ENCODE assay signal across 1 cellular context in genomic region chr9:19379283-19379682, GRCh38.
TF ChIP-seq lines count a peak whose summit lies in the region.

No MANE protein-coding gene starts in this region.

TF ChIP-seq in HCT116, 20 proteins besides CTCF, POLR2A, EP300 and RAD21 (continued from another document):
- no peak for TF ChIP-seq REST (IDR thresholded peaks at IDR 0.05; ENCODE audit: low read depth)
- TF ChIP-seq CBX3 (IDR thresholded peaks at IDR 0.05; ENCODE audit: low read depth), result no peak
- TF ChIP-seq EZH2phosphoT487 (IDR thresholded peaks at IDR 0.05; ENCODE audit: borderline replicate concordance), result no peak
- no peak for TF ChIP-seq EZH2 (IDR thresholded peaks at IDR 0.05)
